ENCODE assay signal across 1 cellular context in genomic region chr20:2822073-2822472, GRCh38.
TF ChIP-seq lines count a peak whose summit lies in the region.

No MANE protein-coding gene starts in this region.

TF ChIP-seq in HepG2, 621 proteins besides CTCF, POLR2A, EP300 and RAD21:
- TF ChIP-seq POLR2AphosphoS5 (IDR thresholded peaks at IDR 0.05; ENCODE audit: low read depth, low read length) (no peak), ZNF687 (CRISPR knock-in tag; IDR thresholded peaks at IDR 0.05) (no peak), ERF (CRISPR knock-in tag; IDR thresholded peaks at IDR 0.05) (no peak), THAP7 (CRISPR knock-in tag; IDR thresholded peaks at IDR 0.05) (no peak), FOXK2 (IDR thresholded peaks at IDR 0.05) (no peak), ZNF292 (CRISPR knock-in tag; IDR thresholded peaks at IDR 0.05; ENCODE audit: borderline replicate concordance, low read depth) (no peak), PBX3 (CRISPR knock-in tag; IDR thresholded peaks at IDR 0.05; ENCODE audit: borderline replicate concordance) (no peak), SRSF9 (IDR thresholded peaks at IDR 0.05; ENCODE audit: borderline replicate concordance, insufficient read depth, low read depth, low read length, poor library complexity, severe bottlenecking) (no peak), ZSCAN9 (CRISPR knock-in tag; IDR thresholded peaks at IDR 0.05; ENCODE audit: borderline replicate concordance) (no peak), RFX5 (IDR thresholded peaks at IDR 0.05; ENCODE audit: low read depth, low read length) (no peak), ATF7-NPFF (CRISPR knock-in tag; IDR thresholded peaks at IDR 0.05; ENCODE audit: low read depth) (no peak)
- TF ChIP-seq, protein P1, sequence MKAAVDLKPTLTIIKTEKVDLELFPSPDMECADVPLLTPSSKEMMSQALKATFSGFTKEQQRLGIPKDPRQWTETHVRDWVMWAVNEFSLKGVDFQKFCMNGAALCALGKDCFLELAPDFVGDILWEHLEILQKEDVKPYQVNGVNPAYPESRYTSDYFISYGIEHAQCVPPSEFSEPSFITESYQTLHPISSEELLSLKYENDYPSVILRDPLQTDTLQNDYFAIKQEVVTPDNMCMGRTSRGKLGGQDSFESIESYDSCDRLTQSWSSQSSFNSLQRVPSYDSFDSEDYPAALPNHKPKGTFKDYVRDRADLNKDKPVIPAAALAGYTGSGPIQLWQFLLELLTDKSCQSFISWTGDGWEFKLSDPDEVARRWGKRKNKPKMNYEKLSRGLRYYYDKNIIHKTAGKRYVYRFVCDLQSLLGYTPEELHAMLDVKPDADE (CRISPR knock-in tag; IDR thresholded peaks at IDR 0.05): no peak
- TF ChIP-seq, protein P2, sequence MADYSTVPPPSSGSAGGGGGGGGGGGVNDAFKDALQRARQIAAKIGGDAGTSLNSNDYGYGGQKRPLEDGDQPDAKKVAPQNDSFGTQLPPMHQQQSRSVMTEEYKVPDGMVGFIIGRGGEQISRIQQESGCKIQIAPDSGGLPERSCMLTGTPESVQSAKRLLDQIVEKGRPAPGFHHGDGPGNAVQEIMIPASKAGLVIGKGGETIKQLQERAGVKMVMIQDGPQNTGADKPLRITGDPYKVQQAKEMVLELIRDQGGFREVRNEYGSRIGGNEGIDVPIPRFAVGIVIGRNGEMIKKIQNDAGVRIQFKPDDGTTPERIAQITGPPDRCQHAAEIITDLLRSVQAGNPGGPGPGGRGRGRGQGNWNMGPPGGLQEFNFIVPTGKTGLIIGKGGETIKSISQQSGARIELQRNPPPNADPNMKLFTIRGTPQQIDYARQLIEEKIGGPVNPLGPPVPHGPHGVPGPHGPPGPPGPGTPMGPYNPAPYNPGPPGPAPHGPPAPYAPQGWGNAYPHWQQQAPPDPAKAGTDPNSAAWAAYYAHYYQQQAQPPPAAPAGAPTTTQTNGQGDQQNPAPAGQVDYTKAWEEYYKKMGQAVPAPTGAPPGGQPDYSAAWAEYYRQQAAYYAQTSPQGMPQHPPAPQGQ (CRISPR knock-in tag; IDR thresholded peaks at IDR 0.05; ENCODE audit: borderline replicate concordance): no peak
